ENCODE assay signal across 9 cellular contexts in genomic region chr6:44386364-44386928, GRCh38. TPM values are rescaled to one million over a fixed set of nuclear protein-coding genes. Genes with fewer than 3 reads are reported as not detected.
A peak's percentile ranks its signal among the peaks of the same experiment; 100 is the strongest.
DNase-seq lines count a peak whose midpoint lies in the region; ATAC-seq, FAIRE-seq and TF ChIP-seq lines count a peak whose summit lies in the region.
"Had no signal": no experiment of that assay in that cellular context is flagged by ENCODE, and none has a peak within 500 bp of the region (broad histone marks: within the 10 kb centered on the region; RNA-seq: fewer than 3 reads in every experiment).

No MANE protein-coding gene starts in this region.

- H3K14ac ChIP-seq in H1 (ENCODE audit: insufficient read length) = no peak overlapping the region

- no peak overlapping the region for H2BK20ac ChIP-seq in H1 (ENCODE audit: low read length)

- peaks cover 16 to 27% of the 10 kb centered on the region in 2 experiments for H3K79me2 ChIP-seq in H1 (ENCODE audit: control insufficient read depth in 1 of 2, insufficient read depth in 2 of 2, low read length in 2 of 2)

- H2BK12ac ChIP-seq in H1 (ENCODE audit: low read depth, low read length) = peak overlapping the region; percentile 81; the same call in 1 of the 2 replicates

- H4K91ac ChIP-seq in H1 (replicated peaks; ENCODE audit: insufficient read length, low read length) = no peak overlapping the region

- TF ChIP-seq EP300 in H1 (IDR thresholded peaks at IDR 0.05; ENCODE audit: borderline replicate concordance in 1 of 2, low read depth in 2 of 2, low read length in 2 of 2) = no peak

- no peak for TF ChIP-seq RAD21 in H1 (IDR thresholded peaks at IDR 0.05 in 1 of 2, conservative IDR thresholded peaks at IDR 0.05 in 1 of 2; ENCODE audit: low read depth in 2 of 2, low read length in 2 of 2)

- no peak overlapping the region for H2BK120ac ChIP-seq in H1 (replicated peaks; ENCODE audit: low read depth, low read length)

- H3K23ac ChIP-seq in H1 (ENCODE audit: insufficient read length) = no peak overlapping the region

- H4K8ac ChIP-seq in H1 (ENCODE audit: extremely low read depth, insufficient read depth, low read length) = no peak overlapping the region

- peak overlapping the region; percentile 97 for H3K4me3 Mint-ChIP-seq in natural killer cell

- TF ChIP-seq CTCF in H1 (IDR thresholded peaks at IDR 0.05; ENCODE audit: control extremely low read depth in 1 of 3, insufficient read depth in 1 of 3, low read depth in 1 of 3, low read length in 3 of 3) (no peak), natural killer cell (IDR thresholded peaks at IDR 0.05) (no peak)

- intact Hi-C loops in natural killer cell (cut with micrococcal nuclease) = no loop called here

- no peak overlapping the region for H3K56ac ChIP-seq in H1 (replicated peaks; ENCODE audit: insufficient read length, low read depth, low read length)

- no peak for FAIRE-seq in H1 (lab: Jason Lieb, UNC)

- no peaks in the 10 kb centered on the region for H3K9me3 Mint-ChIP-seq in natural killer cell

- H3K27ac ChIP-seq in H1 (ENCODE audit: low read depth, low read length) = 0 out of 2 replicates have a peak overlapping the region, but pooled peaks have one; percentile 93

- no peak overlapping the region; the same call in 1 of the 2 replicates for H2BK5ac ChIP-seq in H1 (ENCODE audit: low read depth, low read length)

- peak overlapping the region; percentile 60 to 86 for H3K4me2 ChIP-seq in H1 (ENCODE audit: insufficient read depth in 1 of 2, low read depth in 2 of 2, low read length in 2 of 2)

- H2BK15ac ChIP-seq in H1 (ENCODE audit: low read length) = no peak overlapping the region

- no peak for TF ChIP-seq POLR2A in H1 (IDR thresholded peaks at IDR 0.05; ENCODE audit: control extremely low read depth in 1 of 2, low read depth in 2 of 2, low read length in 2 of 2)

- H3K27ac Mint-ChIP-seq in natural killer cell = peak overlapping the region; percentile 98 to 99

- no peaks in the 10 kb centered on the region for H3K36me3 Mint-ChIP-seq in natural killer cell

- ATAC-seq in natural killer cell (no peak), HG02981 (IDR thresholded peaks at IDR 0.05; ENCODE audit: unreplicated experiment) (no peak), HG03097 (IDR thresholded peaks at IDR 0.05; ENCODE audit: low FRiP score, unreplicated experiment) (no peak)

- H4K5ac ChIP-seq in H1 (ENCODE audit: insufficient read length, low read depth, low read length) = no peak overlapping the region

- H4K20me1 ChIP-seq in H1 (replicated peaks in 1 of 2; ENCODE audit: control insufficient read depth in 1 of 2, insufficient read depth in 2 of 2, low read length in 2 of 2) = peaks cover 0 to 8% of the 10 kb centered on the region in 2 experiments

- H3K4me3 ChIP-seq in H1 (ENCODE audit: extremely low read depth in 1 of 4, insufficient read depth in 2 of 4, low read depth in 3 of 4, low read length in 4 of 4) = peak overlapping the region; percentile 72 to 96 (median 86); a peak in 5 of 8 replicates

- peaks cover 37 to 45% of the 10 kb centered on the region in 2 donors for H3K4me1 Mint-ChIP-seq in natural killer cell

- H2AK5ac ChIP-seq in H1 (ENCODE audit: low read depth, low read length) = no peak overlapping the region

- POLR2A ChIA-PET in H1 (lab: Charles Lee; ENCODE audit: partially characterized antibody) = interaction anchor here (0.7 to 3.4 kb wide), 6 partner anchors 10 to 259 kb away, joined by 3 to 13 read pairs (median 6); partner anchors contain the start of genes HSP90AB1, MRPL14, SLC35B2 and TMEM63B

- H3K9me3 ChIP-seq in H1 (ENCODE audit: insufficient read depth in 2 of 2, low read depth in 1 of 2, low read length in 1 of 2) = no peaks in the 10 kb centered on the region

- H3K36me3 ChIP-seq in H1 (ENCODE audit: control insufficient read depth in 2 of 4, insufficient read depth in 4 of 4, low read length in 3 of 4) = peaks cover 2 to 8% (median 4%) of the 10 kb centered on the region in 4 experiments; a peak in 5 of 8 replicates

- no peak overlapping the region for H3K18ac ChIP-seq in H1 (ENCODE audit: extremely low read depth, low read length)

- peak overlapping the region; percentile 83; the same call in 1 of the 2 replicates for H2AFZ ChIP-seq in H1 (ENCODE audit: low read length)

- H3K27me3 ChIP-seq in H1 (replicated peaks in 1 of 4; ENCODE audit: control insufficient read depth in 3 of 4, extremely low read depth in 1 of 4, insufficient read depth in 3 of 4, low read length in 3 of 4) = no peaks in the 10 kb centered on the region

- WGBS in H1 (ENCODE audit: extremely low coverage in 1 of 2, insufficient coverage in 1 of 2, insufficient read length in 1 of 2, insufficient replicate concordance in 2 of 2, low coverage in 1 of 2, low lambda C conversion rate in 2 of 2, missing lambda C conversion rate in 1 of 2), 2 experiments = 87% methylated on average over 6 of the region's 6 CpGs; no CpG with 5 or more reads in 1 of the 2 experiments

- H3K4me1 ChIP-seq in H1 (replicated peaks in 1 of 4; ENCODE audit: control insufficient read depth in 3 of 4, insufficient read depth in 4 of 4, low read length in 3 of 4) = peaks cover 0 to 7% (median 1%) of the 10 kb centered on the region in 4 experiments; a peak in 3 of 7 replicates

- peaks cover 8% of the 10 kb centered on the region for H3K23me2 ChIP-seq in H1 (ENCODE audit: low read depth, low read length)

- H3K9ac ChIP-seq in H1 (replicated peaks in 1 of 4; ENCODE audit: extremely low read depth in 1 of 4, low read depth in 3 of 4, low read length in 3 of 4) = peak overlapping the region; percentile 41 to 99 (median 96); a peak in 6 of 7 replicates

- no peak overlapping the region for H3K4ac ChIP-seq in H1 (replicated peaks; ENCODE audit: insufficient read length, low read depth, low read length)

- H3K27me3 Mint-ChIP-seq in natural killer cell (ENCODE audit: low read depth in 2 of 2) = peaks cover 0 to 2% of the 10 kb centered on the region in 2 donors

- H3K79me1 ChIP-seq in H1 (ENCODE audit: low read depth, low read length) = peaks cover 11% of the 10 kb centered on the region

- CTCF ChIA-PET in H1 (lab: Charles Lee; ENCODE audit: partially characterized antibody) = no interaction called here

- DNase-seq in DMS79 treated with DMSO at 0.1 percent for 48 hours (lab: John Stamatoyannopoulos, UW) (peak; percentile 33), NCI-H748 treated with DMSO at 0.1 percent for 48 hours (lab: John Stamatoyannopoulos, UW) (peak; percentile 51), H1 (ENCODE audit: low read depth in 1 of 2, low spot score in 2 of 2) (no peak), natural killer cell (no peak), DMS 273 (lab: John Stamatoyannopoulos, UW; ENCODE audit: unreplicated experiment) (no peak)
- no peak for DNase-seq in stimulated activated CD8-positive, alpha-beta memory T cell treated with anti-CD3 and anti-CD28 coated beads, Interleukin-4, amount 100 ng/mL, for 48 hours

TF ChIP-seq in H1, 55 proteins besides CTCF, POLR2A, EP300 and RAD21 (continues in another document):
- TF ChIP-seq TCF12 (IDR thresholded peaks at IDR 0.05; ENCODE audit: low read depth, low read length) = no peak
- no peak for TF ChIP-seq POLR2AphosphoS5 (IDR thresholded peaks at IDR 0.05; ENCODE audit: low read depth, low read length)
- TF ChIP-seq FOSL1 (IDR thresholded peaks at IDR 0.05; ENCODE audit: insufficient read depth, low read depth, low read length) = no peak
- TF ChIP-seq ZNF274 (IDR thresholded peaks at IDR 0.05; ENCODE audit: borderline replicate concordance, extremely low read depth, low read length) = no peak
- no peak for TF ChIP-seq EGR1 (IDR thresholded peaks at IDR 0.05; ENCODE audit: borderline replicate concordance, low read depth, low read length)
- TF ChIP-seq ATF2 (IDR thresholded peaks at IDR 0.05; ENCODE audit: low read length) = no peak
- TF ChIP-seq YY1 (IDR thresholded peaks at IDR 0.05; ENCODE audit: low read depth, low read length) = no peak
- TF ChIP-seq CBX8 (IDR thresholded peaks at IDR 0.05; ENCODE audit: borderline replicate concordance, low read depth, low read length) = no peak
- no peak for TF ChIP-seq HDAC2 (IDR thresholded peaks at IDR 0.05; ENCODE audit: borderline replicate concordance in 1 of 2, low read depth in 2 of 2, low read length in 2 of 2)
- no peak for TF ChIP-seq SP1 (IDR thresholded peaks at IDR 0.05; ENCODE audit: low read depth, low read length)
- TF ChIP-seq CHD2 (IDR thresholded peaks at IDR 0.05; ENCODE audit: low read length) = no peak
- no peak for TF ChIP-seq PHF8 (conservative IDR thresholded peaks at IDR 0.05; ENCODE audit: low read depth, low read length)
- no peak for TF ChIP-seq NANOG (IDR thresholded peaks at IDR 0.05; ENCODE audit: insufficient read depth, low read depth, low read length, poor library complexity, severe bottlenecking)

RNA-seq across cellular contexts. Expression of gene CDC5L, which starts 1.1 kb away (rescaled TPM):
- 31.9 and 32.8 TPM in 2 replicates for total RNA-seq in H1 (2021; fragmentation: NEBNext Ultra II Directional; extraction: Animal tissue kit (Norgen Biotek cat#: 25700))
- 5.1 and 8.4 TPM in 2 replicates for polyA plus RNA-seq in H1 (2011; rRNA removed)
- polyA plus RNA-seq in H1 (2011; cell fraction: cytosol; rRNA removed) = 11.6 TPM
- polyA plus RNA-seq in H1 (2011; cell fraction: nucleus; rRNA removed) = 7.4 TPM
- 12.1 to 24.2 TPM (median 14.4 TPM) in 4 replicates for polyA plus RNA-seq in H1 (2012, experiment 1 of 2)
- 1.2 TPM for polyA plus RNA-seq in H1 (2012, experiment 2 of 2)
- 23.2 TPM for polyA plus RNA-seq in H1 (2013, experiment 1 of 2)
- polyA plus RNA-seq in H1 (2013, experiment 2 of 2) = 21.7 TPM
- polyA minus RNA-seq in H1 (2011; rRNA and poly(A)+ RNA removed) = 18.5 and 22.4 TPM in 2 replicates
- 13.4 TPM for polyA minus RNA-seq in H1 (2011; cell fraction: cytosol; rRNA and poly(A)+ RNA removed)
- polyA minus RNA-seq in H1 (2011; cell fraction: nucleus; rRNA and poly(A)+ RNA removed) = 25.0 TPM
- 10 to 100 TPM; 22.0 to 25.0 (median 24.9) TPM for total RNA-seq in natural killer cell

RNA-seq across cellular contexts. Expression of gene SPATS1, which starts 44.0 kb away (rescaled TPM):
- not detected in 2 replicates for total RNA-seq in H1 (2021; fragmentation: NEBNext Ultra II Directional; extraction: Animal tissue kit (Norgen Biotek cat#: 25700))
- polyA plus RNA-seq in H1 (2011; rRNA removed) = not detected in 2 replicates
- not detected for polyA plus RNA-seq in H1 (2011; cell fraction: cytosol; rRNA removed)
- not detected for polyA plus RNA-seq in H1 (2011; cell fraction: nucleus; rRNA removed)
- not detected in 4 replicates for polyA plus RNA-seq in H1 (2012, experiment 1 of 2)
- polyA plus RNA-seq in H1 (2012, experiment 2 of 2) = not detected
- not detected for polyA plus RNA-seq in H1 (2013, experiment 1 of 2)
- polyA plus RNA-seq in H1 (2013, experiment 2 of 2) = not detected
- not detected in 2 replicates for polyA minus RNA-seq in H1 (2011; rRNA and poly(A)+ RNA removed)
- polyA minus RNA-seq in H1 (2011; cell fraction: cytosol; rRNA and poly(A)+ RNA removed) = not detected
- not detected for polyA minus RNA-seq in H1 (2011; cell fraction: nucleus; rRNA and poly(A)+ RNA removed)
- not detected for total RNA-seq in natural killer cell
- total RNA-seq: T-helper 1 cell treated with Interleukin-12 subunit alpha and Interleukin-12 subunit beta and Interleukin-4 antibody, amounts not matched to agents 30 ng/mL and 1 ng/mL, for 36 hours had no signal

Comparison
In these comparisons a context has a peak if more than half of its experiments do, and no peak if none do; other contexts are left out.
1. DNase-seq: peak in DMS79 treated with DMSO at 0.1 percent for 48 hours (single experiment) and NCI-H748 treated with DMSO at 0.1 percent for 48 hours (single experiment); none in H1 (0 of 2), natural killer cell (single experiment), DMS 273 (single experiment) and stimulated activated CD8-positive, alpha-beta memory T cell treated with anti-CD3 and anti-CD28 coated beads, Interleukin-4, amount 100 ng/mL, for 48 hours (single experiment).